Comparison of ENCODE assay signal across 8 cellular contexts in the genomic region with DNA sequence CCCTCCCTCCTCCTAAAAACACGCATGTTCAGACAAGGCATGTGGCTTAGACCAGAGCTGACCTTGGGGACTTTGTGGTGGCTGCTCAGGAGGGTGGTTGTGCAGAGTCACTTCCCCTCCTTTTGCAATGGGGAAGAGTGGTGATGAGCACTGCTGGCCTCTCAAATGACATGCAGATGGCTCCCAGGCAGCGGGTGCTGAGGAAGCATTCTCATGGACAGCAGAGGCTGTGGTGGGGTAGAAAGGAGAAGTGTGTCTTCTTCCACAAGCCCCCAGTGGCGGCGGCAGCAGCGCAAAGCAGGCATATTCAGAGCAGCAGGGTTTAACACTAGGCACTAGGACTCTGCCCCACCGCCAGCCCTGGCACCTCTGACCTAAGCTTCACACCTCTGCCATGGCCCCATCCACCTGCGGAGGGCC.
DNase-seq lines count a peak whose midpoint lies in the region; ATAC-seq and TF ChIP-seq lines count a peak whose summit lies in the region.

No MANE protein-coding gene starts in this region.

- no peaks in the 10 kb centered on the region for H3K36me3 ChIP-seq in RWPE2 (ENCODE audit: low read depth)

- DNase-seq in RWPE2 (ENCODE audit: low spot score), result peak; percentile 59
- peak; percentile 13 to 25 (median 21) for DNase-seq in immature natural killer cell
- no peak for DNase-seq in iPS-NIHi7 (ENCODE audit: extremely low spot score)
- DNase-seq in HPDE6-E6E7 (ENCODE audit: extremely low spot score), result no peak

- peak overlapping the region in 3 of 5 donors; percentile 3 to 48 (median 10) for H3K4me3 Mint-ChIP-seq in immature natural killer cell

- H3K4me1 Mint-ChIP-seq in immature natural killer cell, result peaks cover 47% of the 10 kb centered on the region in 2 donors

- ATAC-seq in GM18517 (IDR thresholded peaks at IDR 0.05; ENCODE audit: unreplicated experiment) (peak; percentile 47), HG02763 (IDR thresholded peaks at IDR 0.05; ENCODE audit: unreplicated experiment) (peak; percentile 35), RWPE2 (ENCODE audit: low read depth) (no peak), HG02840 (IDR thresholded peaks at IDR 0.05; ENCODE audit: low FRiP score, unreplicated experiment) (no peak), HG02571 (IDR thresholded peaks at IDR 0.05; ENCODE audit: unreplicated experiment) (no peak)

- H3K27me3 Mint-ChIP-seq in immature natural killer cell (ENCODE audit: low read depth in 3 of 3), result peaks cover 2 to 9% (median 5%) of the 10 kb centered on the region in 3 donors

- H3K9me3 ChIP-seq in RWPE2 (ENCODE audit: severe bottlenecking), result no peaks in the 10 kb centered on the region

- no peaks in the 10 kb centered on the region for H3K27me3 ChIP-seq in RWPE2 (ENCODE audit: insufficient read depth, poor library complexity, severe bottlenecking)

- no peak overlapping the region for H3K27ac ChIP-seq in RWPE2 (ENCODE audit: poor library complexity, severe bottlenecking)

- H3K9me3 Mint-ChIP-seq in immature natural killer cell, result no peaks in the 10 kb centered on the region

- H3K4me3 ChIP-seq in RWPE2 (ENCODE audit: severe bottlenecking), result no peak overlapping the region

- no peaks in the 10 kb centered on the region for H3K36me3 Mint-ChIP-seq in immature natural killer cell

- H3K4me1 ChIP-seq in RWPE2 (ENCODE audit: insufficient read depth, poor library complexity, severe bottlenecking), result peaks cover 16% of the 10 kb centered on the region

- no peak for TF ChIP-seq CTCF in RWPE2 (IDR thresholded peaks at IDR 0.05; ENCODE audit: poor library complexity, severe bottlenecking)

- H3K27ac Mint-ChIP-seq in immature natural killer cell, result peak overlapping the region in 3 of 6 donors; percentile 6 to 80 (median 67)

Comparison
In these comparisons a context has a peak if more than half of its experiments do, and no peak if none do; other contexts are left out.
1. ATAC-seq: peak in GM18517 (single experiment) and HG02763 (single experiment); none in RWPE2 (single experiment), HG02840 (single experiment) and HG02571 (single experiment).
2. DNase-seq: peak in RWPE2 (single experiment) and immature natural killer cell (3 of 3); none in iPS-NIHi7 (single experiment) and HPDE6-E6E7 (single experiment).